In the genomic region with DNA sequence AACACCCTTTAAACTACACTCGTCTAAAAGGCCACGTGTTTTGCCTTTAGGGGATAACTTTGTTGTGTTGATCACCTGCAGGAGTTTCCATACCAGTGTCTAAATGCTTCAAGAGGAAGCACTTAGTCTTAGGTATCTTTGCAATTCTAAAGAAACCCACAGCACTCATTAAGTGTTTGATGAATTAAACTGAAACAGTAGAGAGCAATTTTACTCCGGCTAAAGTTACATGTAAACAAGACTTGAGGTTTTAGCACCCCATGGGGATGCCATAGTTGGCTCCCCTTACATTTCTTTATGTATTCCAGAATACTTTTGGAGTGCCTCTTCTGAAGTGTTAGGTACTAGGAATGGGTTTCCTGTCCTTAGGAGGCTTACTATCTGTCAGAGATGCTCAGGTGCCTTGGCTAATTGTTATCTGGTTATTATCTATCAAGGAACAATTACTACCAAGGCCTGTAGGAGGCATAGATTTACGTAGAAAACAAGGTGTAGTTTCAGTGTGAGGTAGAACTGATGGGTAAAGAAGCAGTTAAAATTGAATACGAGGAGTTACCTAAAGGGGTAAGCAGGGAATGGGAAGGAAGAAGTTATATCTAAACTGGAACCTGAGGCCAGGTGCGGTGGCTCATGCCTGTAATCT, we compare ENCODE assay signal across 7 cellular contexts.
"Had no signal": no experiment of that assay in that cellular context is flagged by ENCODE, and none has a peak within 500 bp of the region (broad histone marks: within the 10 kb centered on the region; RNA-seq: fewer than 3 reads in every experiment).

No MANE protein-coding gene starts in this region.

- ATAC-seq: naive thymus-derived CD4-positive, alpha-beta T cell; right cardiac atrium had no signal

- H3K4me3 Mint-ChIP-seq: naive thymus-derived CD4-positive, alpha-beta T cell had no signal

- H3K27me3 Mint-ChIP-seq: naive thymus-derived CD4-positive, alpha-beta T cell had no signal

- DNase-seq: activated gamma-delta T cell treated with Interleukin-2 at 50 U/mL for 16 hours; activated T-cell treated with anti-CD3 and anti-CD28 coated beads, Interleukin-2, amount 50 U/mL, for 1 hour; naive thymus-derived CD4-positive, alpha-beta T cell; right cardiac atrium; small intestine; tibial artery; uterus had no signal
